Comparison of ENCODE assay signal across 1 cellular context in genomic region chr16:27110524-27110896, GRCh38.
TF ChIP-seq lines count a peak whose summit lies in the region.

No MANE protein-coding gene starts in this region.

TF ChIP-seq in HepG2, 621 proteins besides CTCF, POLR2A, EP300 and RAD21 (continued from another document):
- TF ChIP-seq TFDP1 (CRISPR knock-in tag; IDR thresholded peaks at IDR 0.05; ENCODE audit: borderline replicate concordance), result no peak
- TF ChIP-seq, protein P1, sequence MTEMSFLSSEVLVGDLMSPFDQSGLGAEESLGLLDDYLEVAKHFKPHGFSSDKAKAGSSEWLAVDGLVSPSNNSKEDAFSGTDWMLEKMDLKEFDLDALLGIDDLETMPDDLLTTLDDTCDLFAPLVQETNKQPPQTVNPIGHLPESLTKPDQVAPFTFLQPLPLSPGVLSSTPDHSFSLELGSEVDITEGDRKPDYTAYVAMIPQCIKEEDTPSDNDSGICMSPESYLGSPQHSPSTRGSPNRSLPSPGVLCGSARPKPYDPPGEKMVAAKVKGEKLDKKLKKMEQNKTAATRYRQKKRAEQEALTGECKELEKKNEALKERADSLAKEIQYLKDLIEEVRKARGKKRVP (CRISPR knock-in tag; IDR thresholded peaks at IDR 0.05), result no peak
- TF ChIP-seq ARNTL (CRISPR knock-in tag; IDR thresholded peaks at IDR 0.05), result no peak
- no peak for TF ChIP-seq ZNF326 (CRISPR knock-in tag; IDR thresholded peaks at IDR 0.05; ENCODE audit: borderline replicate concordance)
- TF ChIP-seq ZNF589 (CRISPR knock-in tag; conservative IDR thresholded peaks at IDR 0.05), result no peak
- no peak for TF ChIP-seq ZNF850 (CRISPR knock-in tag; conservative IDR thresholded peaks at IDR 0.05)
- no peak for TF ChIP-seq HNF1A (IDR thresholded peaks at IDR 0.05; ENCODE audit: low read depth)
- no peak for TF ChIP-seq HNF1A (CRISPR knock-in tag; IDR thresholded peaks at IDR 0.05; ENCODE audit: borderline replicate concordance)
- no peak for TF ChIP-seq HDAC6 (IDR thresholded peaks at IDR 0.05; ENCODE audit: low read depth, low read length)
- no peak for TF ChIP-seq ZNF280B (CRISPR knock-in tag; IDR thresholded peaks at IDR 0.05; ENCODE audit: borderline replicate concordance)
- no peak for TF ChIP-seq ONECUT2 (CRISPR knock-in tag; IDR thresholded peaks at IDR 0.05)
TF ChIP-seq in HepG2: peak in this region for 0.
